Comparison of ENCODE assay signal across 8 cellular contexts in genomic region chr14:94036328-94037167, GRCh38. TPM values are rescaled to one million over a fixed set of nuclear protein-coding genes. Genes with fewer than 3 reads are reported as not detected.
A peak's percentile ranks its signal among the peaks of the same experiment; 100 is the strongest.
DNase-seq lines count a peak whose midpoint lies in the region; ATAC-seq and TF ChIP-seq lines count a peak whose summit lies in the region.

No MANE protein-coding gene starts in this region.

- H3K9me2 ChIP-seq in PC-3 (replicated peaks; ENCODE audit: low read length): no peaks in the 10 kb centered on the region

- no peak overlapping the region for H2AFZ ChIP-seq in PC-3 (ENCODE audit: low read length)

- H3F3A ChIP-seq in PC-3 (ENCODE audit: low read length, unreplicated experiment): no peaks in the 10 kb centered on the region

- TF ChIP-seq CTCF in PC-3 (conservative IDR thresholded peaks at IDR 0.05; ENCODE audit: low read depth, low read length) (peak; percentile 83), omental fat pad (IDR thresholded peaks at IDR 0.05) (peak in 2 of 3 donors; percentile 2 to 68), tibial artery (IDR thresholded peaks at IDR 0.05) (peak; percentile 74 to 78)

- H4K20me1 ChIP-seq in PC-3 (ENCODE audit: low read length): no peaks in the 10 kb centered on the region

- intact Hi-C loops in PC-3 (cut with micrococcal nuclease): loop anchor here (1.0 kb wide), 1 partner anchor 100 kb away; no protein-coding TSS in a partner anchor
- intact Hi-C loops in tibial artery (cut with DNase I; ENCODE audit: low total_unique reads): loop anchor here (5.0 kb wide), 2 partner anchors 101 to 146 kb away; no protein-coding TSS in a partner anchor

- H3K27me3 ChIP-seq in PC-3 (ENCODE audit: low read length): no peaks in the 10 kb centered on the region
- H3K27me3 ChIP-seq in tibial artery: no peaks in the 10 kb centered on the region

- H3K4me1 ChIP-seq in PC-3 (ENCODE audit: insufficient read depth, low read length) (peaks cover 9% of the 10 kb centered on the region), tibial artery (peaks cover 0 to 2% (median 0%) of the 10 kb centered on the region in 4 donors)

- no peaks in the 10 kb centered on the region for H3K79me2 ChIP-seq in PC-3 (ENCODE audit: low read length)

- DNase-seq in CMK (ENCODE audit: low read depth) (peak; percentile 54), PC-3 (peak; percentile 82), activated T-helper 1 cell treated with Interleukin-2 at 50 U/mL for 16 hours (ENCODE audit: low read depth) (peak; percentile 54), fibroblast of the conjunctiva (ENCODE audit: low read depth) (peak; percentile 38), omental fat pad (ENCODE audit: low spot score) (peak; percentile 88), tibial artery (peak; percentile 64 to 75)

- no peak overlapping the region for H3K9ac ChIP-seq in PC-3 (ENCODE audit: low read length)

- CTCF ChIA-PET in PC-3 (lab: Charles Lee): interaction anchor here (0.6 to 2.7 kb wide), 7 partner anchors 8 to 104 kb away, joined by 4 to 44 read pairs (median 6); partner anchors contain the start of genes DDX24 and IFI27L1

- H3K4me3 ChIP-seq in PC-3 (ENCODE audit: low read length) (no peak overlapping the region), tibial artery (no peak overlapping the region)

- H3K9me3 ChIP-seq in PC-3 (ENCODE audit: low read length): no peaks in the 10 kb centered on the region
- no peaks in the 10 kb centered on the region for H3K9me3 ChIP-seq in tibial artery

- no peak overlapping the region for H3K27ac ChIP-seq in PC-3 (ENCODE audit: low read length)
- H3K27ac ChIP-seq in tibial artery: no peak overlapping the region

- POLR2A ChIA-PET in PC-3 (lab: Charles Lee; ENCODE audit: unreplicated experiment): no interaction called here

- no peaks in the 10 kb centered on the region; the same call in 1 of the 2 replicates for H3K36me3 ChIP-seq in PC-3 (ENCODE audit: low read depth, low read length)
- no peaks in the 10 kb centered on the region for H3K36me3 ChIP-seq in tibial artery

- H3K4me2 ChIP-seq in PC-3 (ENCODE audit: low read length): no peak overlapping the region

- ATAC-seq in GM19351 (IDR thresholded peaks at IDR 0.05; ENCODE audit: unreplicated experiment): peak; percentile 95
- peak; percentile 83 for ATAC-seq in HG03469 (IDR thresholded peaks at IDR 0.05; ENCODE audit: unreplicated experiment)
- ATAC-seq in PC-3: peak; percentile 92
- peak; percentile 83 for ATAC-seq in omental fat pad (ENCODE audit: low FRiP score)

- no TSS peak for BruUV-seq in PC-3 (replicated peaks; lab: Mats Ljungman, UMichigan)

RNA-seq across cellular contexts. Expression of gene OTUB2, which starts 10.4 kb away (rescaled TPM):
- total RNA-seq in PC-3 (2014; rRNA removed) (7.7 and 9.0 TPM in 2 replicates), omental fat pad (1 to 10 TPM in 2 of 4 donors, under 1 TPM in 2; 0.47 to 1.7 (median 0.96) TPM)

RNA-seq across cellular contexts. Expression of gene CCDC197, which starts 39.4 kb away (rescaled TPM):
- total RNA-seq in PC-3 (2014; rRNA removed) (not detected in 2 replicates), omental fat pad (not detected)

RNA-seq across cellular contexts. Expression of gene DDX24, which starts 44.5 kb away (rescaled TPM):
- total RNA-seq in PC-3 (2014; rRNA removed): 120 and 126 TPM in 2 replicates
- total RNA-seq in omental fat pad: 100 to 1,000 TPM; 106 to 215 (median 147) TPM

RNA-seq across cellular contexts. Expression of gene IFI27L1, which starts 44.6 kb away (rescaled TPM):
- 7.8 and 16.9 TPM in 2 replicates for total RNA-seq in PC-3 (2014; rRNA removed)
- 10 to 100 TPM in 3 of 4 donors, 1 to 10 TPM in 1; 9.2 to 28.6 (median 13.1) TPM for total RNA-seq in omental fat pad

Comparison
In these comparisons a context has a peak if more than half of its experiments do, and no peak if none do; other contexts are left out.
1. DNase-seq: peak in every context shown above with its lines; median percentile 88 in omental fat pad; 82 in PC-3; 70 in tibial artery; 54 in CMK; 54 in activated T-helper 1 cell treated with Interleukin-2 at 50 U/mL for 16 hours; 38 in fibroblast of the conjunctiva.